Comparison of ENCODE assay signal across 8 cellular contexts in genomic region chr16:79598341-79599181, GRCh38. TPM values are rescaled to one million over a fixed set of nuclear protein-coding genes. Genes with fewer than 3 reads are reported as not detected.
DNase-seq lines count a peak whose midpoint lies in the region; ATAC-seq, FAIRE-seq and TF ChIP-seq lines count a peak whose summit lies in the region.

No MANE protein-coding gene starts in this region.

- TF ChIP-seq RAD21 in A549 (conservative IDR thresholded peaks at IDR 0.05 in 1 of 2, IDR thresholded peaks at IDR 0.05 in 1 of 2), result peak in 1 of 2 experiments; percentile 32; a peak in 1 of 5 replicates

- peaks cover 5% of the 10 kb centered on the region; the same call in 1 of the 3 replicates for H3K4me1 ChIP-seq in A549
- H3K4me1 ChIP-seq in PC-3 (ENCODE audit: insufficient read depth, low read length), result no peaks in the 10 kb centered on the region

- CTCF ChIA-PET in A549 (lab: Yijun Ruan, JAX), result interaction anchor here (0.5 to 1.0 kb wide), 4 partner anchors 320 to 1481 kb away, joined by 3 to 4 read pairs (median 4); no protein-coding TSS in a partner anchor
- CTCF ChIA-PET in PC-3 (lab: Charles Lee), result interaction anchor here (0.6 kb wide), 1 partner anchor 292 kb away, joined by 3 read pairs; no protein-coding TSS in a partner anchor

- BruUV-seq in PC-3 (replicated peaks; lab: Mats Ljungman, UMichigan), result no TSS peak

- TF ChIP-seq EP300 in A549 (IDR thresholded peaks at IDR 0.05), result no peak

- no peaks in the 10 kb centered on the region for H3K36me3 ChIP-seq in PC-3 (ENCODE audit: low read depth, low read length)

- TF ChIP-seq POLR2A in A549 (IDR thresholded peaks at IDR 0.05; ENCODE audit: low read length), result no peak

- H4K20me1 ChIP-seq in PC-3 (ENCODE audit: low read length), result no peaks in the 10 kb centered on the region

- no peak for FAIRE-seq in A549 (lab: Jason Lieb, UNC)

- TF ChIP-seq CTCF in A549 (IDR thresholded peaks at IDR 0.05) (no peak), PC-3 (conservative IDR thresholded peaks at IDR 0.05; ENCODE audit: low read depth, low read length) (no peak)

- peak overlapping the region in 1 of 3 donors; percentile 93 for H3K27ac Mint-ChIP-seq in IgD-negative memory B cell

- no peaks in the 10 kb centered on the region for H3K79me2 ChIP-seq in PC-3 (ENCODE audit: low read length)

- DNase-seq in A549 (ENCODE audit: low read depth in 1 of 2, low spot score in 1 of 2), result peak; percentile 31 to 66
- peak; percentile 17 for DNase-seq in T-helper 9 cell
- peak; percentile 58 for DNase-seq in cerebellum (ENCODE audit: low spot score)
- DNase-seq in stimulated activated CD4-positive, alpha-beta T cell treated with anti-CD3 and anti-CD28 coated beads, Interleukin-12 subunit alpha, Interleukin-12 subunit beta, amount 100 ng/mL, for 24 hours (ENCODE audit: low read depth in 2 of 2), result peak; percentile 17 to 41
- no peak for DNase-seq in PC-3

- H3K9me3 ChIP-seq in A549 (no peaks in the 10 kb centered on the region), PC-3 (ENCODE audit: low read length) (no peaks in the 10 kb centered on the region)

- peak overlapping the region; percentile 29; the same call in 2 of the 3 replicates for H3K4me3 ChIP-seq in A549
- no peak overlapping the region for H3K4me3 ChIP-seq in PC-3 (ENCODE audit: low read length)

- ATAC-seq in A549, result peak; percentile 49 to 54; a peak in 4 of 6 replicates
- no peak for ATAC-seq in HG03159 (IDR thresholded peaks at IDR 0.05; ENCODE audit: unreplicated experiment)
- ATAC-seq in PC-3, result no peak

- H3K36me3 Mint-ChIP-seq in IgD-negative memory B cell, result peaks cover 1% of the 10 kb centered on the region

- no peaks in the 10 kb centered on the region for H3F3A ChIP-seq in PC-3 (ENCODE audit: low read length, unreplicated experiment)

- 5% methylated on average over 25 of the region's 51 CpGs for WGBS in A549 (ENCODE audit: missing lambda C conversion rate)

- no peak overlapping the region for H3K9ac ChIP-seq in PC-3 (ENCODE audit: low read length)

- POLR2A ChIA-PET in A549 (lab: Yijun Ruan, JAX), result no interaction called here
- POLR2A ChIA-PET in PC-3 (lab: Charles Lee; ENCODE audit: unreplicated experiment), result no interaction called here

- H3K9me3 Mint-ChIP-seq in IgD-negative memory B cell, result no peaks in the 10 kb centered on the region

- peak overlapping the region; percentile 68 to 85 (median 76) for H3K4me3 Mint-ChIP-seq in IgD-negative memory B cell

- H3K9me2 ChIP-seq in PC-3 (replicated peaks; ENCODE audit: low read length), result no peaks in the 10 kb centered on the region

- H3K27ac ChIP-seq in A549 (no peak overlapping the region), layer of hippocampus (ENCODE audit: low read depth, low read length) (peak overlapping the region; percentile 75), PC-3 (ENCODE audit: low read length) (no peak overlapping the region)

- no peaks in the 10 kb centered on the region for H3K27me3 ChIP-seq in layer of hippocampus (ENCODE audit: control insufficient read depth, insufficient read depth, low read length)
- H3K27me3 ChIP-seq in PC-3 (ENCODE audit: low read length), result peaks cover 55% of the 10 kb centered on the region

- H3K4me2 ChIP-seq in A549, result peak overlapping the region; percentile 95
- H3K4me2 ChIP-seq in PC-3 (ENCODE audit: low read length), result no peak overlapping the region

- H3K27me3 Mint-ChIP-seq in IgD-negative memory B cell, result peaks cover 26% of the 10 kb centered on the region

- H2AFZ ChIP-seq in PC-3 (ENCODE audit: low read length), result no peak overlapping the region

- intact Hi-C loops in PC-3 (cut with micrococcal nuclease), result no loop called here

- H3K4me1 Mint-ChIP-seq in IgD-negative memory B cell, result peaks cover 15 to 26% (median 15%) of the 10 kb centered on the region in 3 donors

TF ChIP-seq in A549, 52 proteins besides CTCF, POLR2A, EP300 and RAD21:
- TF ChIP-seq CHD4 (IDR thresholded peaks at IDR 0.05; ENCODE audit: borderline replicate concordance), result no peak

RNA-seq across cellular contexts. Expression of gene MAF, which starts 2.0 kb away (rescaled TPM):
- polyA plus RNA-seq in A549 (2011; rRNA removed) (0.37 and 0.41 TPM in 2 replicates), A549 (2017; fragmentation: RNase III; extraction: RNeasy Plus Mini Kit Qiagen cat#74134 plus additional on column Dnase treatment) (0.12 to 0.22 TPM (median 0.14 TPM) in 3 replicates), IgD-negative memory B cell (not detected)
- polyA plus RNA-seq in A549 (2012; cell fraction: cytosol; rRNA removed), result 0.45 and 0.66 TPM in 2 replicates
- polyA plus RNA-seq in A549 (2012; cell fraction: nucleus; rRNA removed), result 0.44 and 0.62 TPM in 2 replicates
- polyA minus RNA-seq in A549 (2011; rRNA and poly(A)+ RNA removed), result 0.33 and 0.34 TPM in 2 replicates
- total RNA-seq in cerebellum (9.0 TPM), PC-3 (2014; rRNA removed) (not detected in 2 replicates)

Comparison
In these comparisons a context has a peak if more than half of its experiments do, and no peak if none do; other contexts are left out.
1. ATAC-seq: peak in A549 (2 of 2); none in HG03159 (single experiment) and PC-3 (single experiment).